ENCODE assay signal across 1 cellular context in the genomic region with DNA sequence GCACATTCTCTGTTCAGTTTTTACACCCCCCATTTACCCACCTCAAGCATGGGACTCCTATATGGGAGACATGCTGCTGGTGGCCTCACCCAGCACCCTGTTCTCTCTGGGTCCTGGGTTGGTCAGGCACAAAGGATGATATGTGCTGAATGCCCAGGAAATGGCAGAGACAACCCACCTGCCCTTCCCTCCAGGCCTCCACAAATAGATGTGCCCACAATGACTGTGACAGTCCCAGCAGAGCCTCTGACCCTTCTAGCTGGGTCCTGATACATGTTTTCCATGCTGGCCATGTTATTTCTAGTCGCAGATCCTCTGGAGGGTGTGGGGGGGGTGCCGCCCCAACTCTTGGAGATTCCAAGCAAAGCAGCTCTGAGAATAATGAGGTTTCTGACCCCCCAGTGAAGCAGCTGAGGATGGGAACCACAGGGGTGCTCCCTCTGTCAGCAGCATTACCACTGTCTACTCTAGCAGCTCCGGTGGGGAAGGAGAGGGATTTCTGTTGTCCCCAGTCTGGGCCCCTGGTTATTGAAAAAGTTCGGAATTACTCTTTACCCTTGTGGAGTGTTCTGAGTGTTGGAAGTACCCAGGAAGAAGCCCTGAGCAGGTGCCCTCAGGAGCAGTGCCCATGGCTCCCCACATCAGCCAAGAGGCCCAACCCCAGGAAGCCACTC.
TF ChIP-seq lines count a peak whose summit lies in the region.

No MANE protein-coding gene starts in this region.

TF ChIP-seq in SK-N-SH treated with all-trans-retinoic acid at 6 μM for 48 hours, 23 proteins besides CTCF, POLR2A, EP300 and RAD21 (continued from another document):
- TF ChIP-seq TOX (CRISPR knock-in tag; IDR thresholded peaks at IDR 0.05; ENCODE audit: borderline replicate concordance): no peak
- no peak for TF ChIP-seq OSR1 (CRISPR knock-in tag; IDR thresholded peaks at IDR 0.05)
- TF ChIP-seq TSHZ2 (CRISPR knock-in tag; IDR thresholded peaks at IDR 0.05): no peak
- no peak for TF ChIP-seq ZFP3 (CRISPR knock-in tag; IDR thresholded peaks at IDR 0.05)
- TF ChIP-seq ZNF70 (CRISPR knock-in tag; IDR thresholded peaks at IDR 0.05): no peak
- TF ChIP-seq SNAI2 (CRISPR knock-in tag; IDR thresholded peaks at IDR 0.05): no peak
- TF ChIP-seq PATZ1 (CRISPR knock-in tag; IDR thresholded peaks at IDR 0.05; ENCODE audit: borderline replicate concordance): no peak
- TF ChIP-seq, protein P1, sequence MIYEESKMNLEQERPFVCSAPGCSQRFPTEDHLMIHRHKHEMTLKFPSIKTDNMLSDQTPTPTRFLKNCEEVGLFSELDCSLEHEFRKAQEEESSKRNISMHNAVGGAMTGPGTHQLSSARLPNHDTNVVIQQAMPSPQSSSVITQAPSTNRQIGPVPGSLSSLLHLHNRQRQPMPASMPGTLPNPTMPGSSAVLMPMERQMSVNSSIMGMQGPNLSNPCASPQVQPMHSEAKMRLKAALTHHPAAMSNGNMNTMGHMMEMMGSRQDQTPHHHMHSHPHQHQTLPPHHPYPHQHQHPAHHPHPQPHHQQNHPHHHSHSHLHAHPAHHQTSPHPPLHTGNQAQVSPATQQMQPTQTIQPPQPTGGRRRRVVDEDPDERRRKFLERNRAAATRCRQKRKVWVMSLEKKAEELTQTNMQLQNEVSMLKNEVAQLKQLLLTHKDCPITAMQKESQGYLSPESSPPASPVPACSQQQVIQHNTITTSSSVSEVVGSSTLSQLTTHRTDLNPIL (CRISPR knock-in tag; IDR thresholded peaks at IDR 0.05; ENCODE audit: low read depth): no peak
- no peak for TF ChIP-seq ZFP30 (CRISPR knock-in tag; IDR thresholded peaks at IDR 0.05)
- TF ChIP-seq PPARA (CRISPR knock-in tag; IDR thresholded peaks at IDR 0.05; ENCODE audit: borderline replicate concordance): no peak
- no peak for TF ChIP-seq ISL1 (CRISPR knock-in tag; IDR thresholded peaks at IDR 0.05)
